Comparison of ENCODE assay signal across 1 cellular context in genomic region chr2:149768320-149768799, GRCh38.
TF ChIP-seq lines count a peak whose summit lies in the region.

No MANE protein-coding gene starts in this region.

TF ChIP-seq in HEK293, 187 proteins besides CTCF, POLR2A, EP300 and RAD21 (continued from another document and continues in another):
- TF ChIP-seq ZNF639 (tag by site-specific recombination; IDR thresholded peaks at IDR 0.05) = peak; percentile 31; the same call in 1 of the 2 replicates
- TF ChIP-seq HIC1 (tag by site-specific recombination; IDR thresholded peaks at IDR 0.05) = peak; percentile 72; the same call in 1 of the 2 replicates
- TF ChIP-seq ZNF596 (tag by site-specific recombination; IDR thresholded peaks at IDR 0.05) = no peak
- no peak for TF ChIP-seq ZNF174 (tag by site-specific recombination; IDR thresholded peaks at IDR 0.05)
- no peak for TF ChIP-seq ZNF394 (tag by site-specific recombination; IDR thresholded peaks at IDR 0.05; ENCODE audit: borderline replicate concordance)
- no peak for TF ChIP-seq ZNF530 (tag by site-specific recombination; IDR thresholded peaks at IDR 0.05; ENCODE audit: low read depth)
- no peak for TF ChIP-seq ZNF571 (tag by site-specific recombination; IDR thresholded peaks at IDR 0.05)
- TF ChIP-seq ZNF580 (tag by site-specific recombination; IDR thresholded peaks at IDR 0.05) = no peak
- TF ChIP-seq ZNF121 (tag by site-specific recombination; IDR thresholded peaks at IDR 0.05) = no peak
- no peak for TF ChIP-seq ZNF138 (tag by site-specific recombination; IDR thresholded peaks at IDR 0.05; ENCODE audit: borderline replicate concordance)
- TF ChIP-seq ZBTB8A (tag by site-specific recombination; IDR thresholded peaks at IDR 0.05) = no peak
- TF ChIP-seq OSR2 (tag by site-specific recombination; IDR thresholded peaks at IDR 0.05) = peak; percentile 69
- TF ChIP-seq TRIM28 (IDR thresholded peaks at IDR 0.05; ENCODE audit: borderline replicate concordance, low read length) = no peak
- TF ChIP-seq ZFP41 (tag by site-specific recombination; IDR thresholded peaks at IDR 0.05; ENCODE audit: borderline replicate concordance) = no peak
- TF ChIP-seq ZNF157 (tag by site-specific recombination; IDR thresholded peaks at IDR 0.05) = no peak
- no peak for TF ChIP-seq SP3 (tag by site-specific recombination; IDR thresholded peaks at IDR 0.05)
- TF ChIP-seq ZBTB17 (tag by site-specific recombination; IDR thresholded peaks at IDR 0.05) = no peak
- no peak for TF ChIP-seq ZBTB6 (tag by site-specific recombination; IDR thresholded peaks at IDR 0.05)
- TF ChIP-seq ZNF791 (tag by site-specific recombination; IDR thresholded peaks at IDR 0.05) = no peak
- no peak for TF ChIP-seq ZNF133 (tag by site-specific recombination; IDR thresholded peaks at IDR 0.05)
- no peak for TF ChIP-seq MZF1 (tag by site-specific recombination; IDR thresholded peaks at IDR 0.05; ENCODE audit: borderline replicate concordance)
- peak; percentile 67 for TF ChIP-seq GLIS1 (tag by site-specific recombination; IDR thresholded peaks at IDR 0.05)
- TF ChIP-seq KLF8 (tag by site-specific recombination; IDR thresholded peaks at IDR 0.05) = 0 out of 2 replicates have a peak, but pooled peaks have one; percentile 24
- no peak for TF ChIP-seq ZNF621 (tag by site-specific recombination; IDR thresholded peaks at IDR 0.05)
- no peak for TF ChIP-seq TCF7L2 (IDR thresholded peaks at IDR 0.05; ENCODE audit: borderline replicate concordance, low read depth, low read length)
- TF ChIP-seq ZNF76 (tag by site-specific recombination; IDR thresholded peaks at IDR 0.05; ENCODE audit: borderline replicate concordance, low read depth) = no peak
- no peak for TF ChIP-seq ZNF777 (tag by site-specific recombination; IDR thresholded peaks at IDR 0.05; ENCODE audit: borderline replicate concordance)
- TF ChIP-seq ZNF792 (tag by site-specific recombination; IDR thresholded peaks at IDR 0.05) = no peak
- TF ChIP-seq ZNF544 (tag by site-specific recombination; IDR thresholded peaks at IDR 0.05) = no peak
- 0 out of 2 replicates have a peak, but pooled peaks have one; percentile 26 for TF ChIP-seq KLF10 (tag by site-specific recombination; IDR thresholded peaks at IDR 0.05)
- TF ChIP-seq YY2 (tag by site-specific recombination; IDR thresholded peaks at IDR 0.05) = no peak
- TF ChIP-seq AEBP2 (tag by site-specific recombination; IDR thresholded peaks at IDR 0.05; ENCODE audit: borderline replicate concordance) = no peak
- no peak for TF ChIP-seq ZNF785 (tag by site-specific recombination; IDR thresholded peaks at IDR 0.05)
- TF ChIP-seq ZNF221 (tag by site-specific recombination; IDR thresholded peaks at IDR 0.05; ENCODE audit: borderline replicate concordance) = no peak
- no peak for TF ChIP-seq ZBTB20 (tag by site-specific recombination; IDR thresholded peaks at IDR 0.05)
- TF ChIP-seq ZNF335 (tag by site-specific recombination; conservative IDR thresholded peaks at IDR 0.05) = no peak
- no peak for TF ChIP-seq ZNF223 (tag by site-specific recombination; IDR thresholded peaks at IDR 0.05)
- TF ChIP-seq ZNF175 (tag by site-specific recombination; IDR thresholded peaks at IDR 0.05) = no peak
- TF ChIP-seq PRDM1 (tag by site-specific recombination; IDR thresholded peaks at IDR 0.05) = no peak
- no peak for TF ChIP-seq ZNF658 (tag by site-specific recombination; IDR thresholded peaks at IDR 0.05)
- TF ChIP-seq SP7 (tag by site-specific recombination; IDR thresholded peaks at IDR 0.05) = peak; percentile 99
- TF ChIP-seq PRDM4 (tag by site-specific recombination; IDR thresholded peaks at IDR 0.05) = peak; percentile 39; the same call in 1 of the 2 replicates
- no peak for TF ChIP-seq ZNF548 (tag by site-specific recombination; IDR thresholded peaks at IDR 0.05)
- TF ChIP-seq PBX3 (CRISPR knock-in tag; IDR thresholded peaks at IDR 0.05) = no peak
- no peak for TF ChIP-seq ZNF555 (tag by site-specific recombination; conservative IDR thresholded peaks at IDR 0.05)
- TF ChIP-seq IKZF3 (tag by site-specific recombination; IDR thresholded peaks at IDR 0.05) = 0 out of 2 replicates have a peak, but pooled peaks have one; percentile 17
- TF ChIP-seq PRDM6 (tag by site-specific recombination; IDR thresholded peaks at IDR 0.05) = peak; percentile 93
- no peak for TF ChIP-seq ZNF169 (tag by site-specific recombination; IDR thresholded peaks at IDR 0.05)
- no peak for TF ChIP-seq ZNF2 (tag by site-specific recombination; IDR thresholded peaks at IDR 0.05)
- TF ChIP-seq ZNF645 (tag by site-specific recombination; IDR thresholded peaks at IDR 0.05) = no peak
- TF ChIP-seq ZSCAN18 (tag by site-specific recombination; IDR thresholded peaks at IDR 0.05) = no peak
- no peak for TF ChIP-seq ZNF341 (tag by site-specific recombination; IDR thresholded peaks at IDR 0.05; ENCODE audit: low read depth)
- TF ChIP-seq ZFP37 (tag by site-specific recombination; IDR thresholded peaks at IDR 0.05) = no peak
- TF ChIP-seq ZIC2 (tag by site-specific recombination; IDR thresholded peaks at IDR 0.05) = no peak
- TF ChIP-seq ZBTB26 (tag by site-specific recombination; optimal IDR thresholded peaks at IDR 0.05) = no peak
- TF ChIP-seq SALL2 (tag by site-specific recombination; IDR thresholded peaks at IDR 0.05; ENCODE audit: borderline replicate concordance) = no peak
- no peak for TF ChIP-seq ZNF202 (tag by site-specific recombination; IDR thresholded peaks at IDR 0.05; ENCODE audit: borderline replicate concordance)
- peak; percentile 23; the same call in 1 of the 2 replicates for TF ChIP-seq ZXDB (tag by site-specific recombination; IDR thresholded peaks at IDR 0.05)
